7 cellular contexts compared by ENCODE assay signal in the genomic region with DNA sequence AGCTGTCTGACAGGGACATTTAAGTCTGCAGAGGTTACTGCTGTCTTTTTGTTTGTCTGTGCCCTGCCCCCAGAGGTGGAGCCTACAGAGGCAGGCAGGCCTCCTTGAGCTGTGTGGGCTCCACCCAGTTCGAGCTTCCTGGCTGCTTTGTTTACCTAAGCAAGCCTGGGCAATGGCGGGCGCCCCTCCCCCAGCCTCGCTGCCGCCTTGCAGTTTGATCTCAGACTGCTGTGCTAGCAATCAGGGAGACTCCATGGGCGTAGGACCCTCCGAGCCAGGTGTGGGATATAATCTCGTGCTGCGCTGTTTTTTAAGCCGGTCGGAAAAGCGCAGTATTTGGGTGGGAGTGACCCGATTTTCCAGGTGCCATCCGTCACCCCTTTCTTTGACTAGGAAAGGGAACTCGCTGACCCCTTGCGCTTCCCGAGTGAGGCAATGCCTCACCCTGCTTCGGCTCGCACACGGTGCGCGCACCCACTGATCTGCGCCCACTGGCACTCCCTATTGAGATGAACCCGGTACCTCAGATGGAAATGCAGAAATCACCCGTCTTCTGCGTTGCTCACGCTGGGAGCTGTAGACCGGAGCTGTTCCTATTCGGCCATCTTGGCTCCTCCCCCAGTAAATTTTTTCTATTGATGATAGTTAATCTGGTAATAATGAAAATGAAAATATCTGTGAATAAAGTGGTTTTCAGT.
DNase-seq lines count a peak whose midpoint lies in the region; ATAC-seq, FAIRE-seq and TF ChIP-seq lines count a peak whose summit lies in the region.
"Not testable (repeated sequence)": the region's sequence is repeated elsewhere in the genome, so short reads cannot be mapped to it uniquely, and the experiment has no call there.

No MANE protein-coding gene starts in this region.

- not testable (repeated sequence) for H3K27me3 ChIP-seq in Caco-2 (replicated peaks; ENCODE audit: control insufficient read depth, insufficient read depth, low read length); GM23338 (ENCODE audit: insufficient read depth); HUES6 (ENCODE audit: control insufficient read depth, insufficient read depth, low read length); K562 (ENCODE audit: control insufficient read depth in 2 of 2, insufficient read depth in 2 of 2, low read length in 2 of 2); neural progenitor cell

- not testable (repeated sequence) for H3K36me3 Mint-ChIP-seq in Caco-2 (ENCODE audit: insufficient read depth, unreplicated experiment); neural progenitor cell
- peaks cover 16% of the 10 kb centered on the region; the same call in 2 of the 3 replicates for H3K36me3 Mint-ChIP-seq in GM23338 (ENCODE audit: low read depth)

- 3% methylated on average over 24 of the region's 29 CpGs for WGBS in K562 (ENCODE audit: insufficient coverage, low coverage, missing lambda C conversion rate)

- not testable (repeated sequence) for FAIRE-seq in K562 (lab: Jason Lieb, UNC)

- H3K9me3 ChIP-seq in Caco-2; HUES6 (ENCODE audit: control insufficient read depth, insufficient read depth, low read depth, low read length); K562 (replicated peaks; ENCODE audit: control insufficient read depth, insufficient read depth, low read depth, low read length); neural progenitor cell (ENCODE audit: low read depth): not testable (repeated sequence)

- peak overlapping the region; percentile 33 for H3K9ac ChIP-seq in HUES6 (ENCODE audit: low read length)
- H3K9ac ChIP-seq in K562 (ENCODE audit: insufficient read depth in 1 of 2, low read depth in 2 of 2, low read length in 2 of 2), result peak overlapping the region in 1 of 2 experiments; percentile 30; a peak in 2 of 4 replicates
- H3K9ac ChIP-seq in neural progenitor cell, result not testable (repeated sequence)

- ATAC-seq in GM23338, left colon: not testable (repeated sequence)
- ATAC-seq in K562, result peak; percentile 45

- H3K9me2 ChIP-seq in GM23338 (ENCODE audit: insufficient read depth), result not testable (repeated sequence)

- DNase-seq in Caco-2 (peak; percentile 66 to 81), NCI-H748 (lab: John Stamatoyannopoulos, UW; ENCODE audit: unreplicated experiment) (peak; percentile 42), left colon (peak; percentile 16 to 41)
- not testable (repeated sequence) for DNase-seq in GM23338 (ENCODE audit: low spot score); K562 (ENCODE audit: extremely low read depth in 1 of 4, low spot score in 3 of 4); neural progenitor cell (ENCODE audit: low spot score)

- H3K36me3 ChIP-seq in Caco-2 (ENCODE audit: control insufficient read depth, insufficient read depth, low read length); GM23338 (ENCODE audit: insufficient read depth); HUES6 (ENCODE audit: control insufficient read depth, insufficient read depth, low read length); K562 (ENCODE audit: control insufficient read depth, insufficient read depth, low read length); neural progenitor cell: not testable (repeated sequence)

- H3K27ac Mint-ChIP-seq in Caco-2 (ENCODE audit: unreplicated experiment), result peak overlapping the region; percentile 90
- peak overlapping the region; percentile 62; the same call in 1 of the 2 replicates for H3K27ac Mint-ChIP-seq in GM23338
- H3K27ac Mint-ChIP-seq in neural progenitor cell, result peak overlapping the region; percentile 67

- H2AFZ ChIP-seq in GM23338, result peak overlapping the region; percentile 56; the same call in 1 of the 2 replicates
- H2AFZ ChIP-seq in K562 (ENCODE audit: low read depth, low read length), result peak overlapping the region; percentile 96
- H2AFZ ChIP-seq in neural progenitor cell (replicated peaks), result peak overlapping the region; percentile 76

- POLR2A ChIA-PET in Caco-2 (lab: Charles Lee), result not testable (repeated sequence)
- POLR2A ChIA-PET in K562 (lab: Yijun Ruan, JAX), result interaction anchor here (0.7 to 1.0 kb wide), 2 partner anchors 9 to 32 kb away, joined by 3 read pairs; no protein-coding TSS in a partner anchor

- H3K4me3 Mint-ChIP-seq in Caco-2 (ENCODE audit: unreplicated experiment), result peak overlapping the region; percentile 76
- not testable (repeated sequence) for H3K4me3 Mint-ChIP-seq in GM23338, neural progenitor cell

- TF ChIP-seq POLR2A in K562 (conservative IDR thresholded peaks at IDR 0.05), result peak; percentile 55

- H3F3A ChIP-seq in GM23338 (replicated peaks; ENCODE audit: low read depth); neural progenitor cell (ENCODE audit: low read depth): not testable (repeated sequence)

- TF ChIP-seq CTCF in Caco-2 (IDR thresholded peaks at IDR 0.05; ENCODE audit: insufficient read depth in 1 of 2, low read depth in 1 of 2, low read length in 1 of 2, severe bottlenecking in 1 of 2, unreplicated experiment in 1 of 2); GM23338 (conservative IDR thresholded peaks at IDR 0.05; ENCODE audit: low read depth in 2 of 2); K562 (IDR thresholded peaks at IDR 0.05 in 2 of 3, conservative IDR thresholded peaks at IDR 0.05 in 1 of 3; ENCODE audit: insufficient read depth in 2 of 3, low read depth in 1 of 3, low read length in 3 of 3); neural progenitor cell (IDR thresholded peaks at IDR 0.05): not testable (repeated sequence)

- not testable (repeated sequence) for H3K4me1 Mint-ChIP-seq in Caco-2 (ENCODE audit: low read depth, unreplicated experiment); GM23338
- peaks cover 23% of the 10 kb centered on the region for H3K4me1 Mint-ChIP-seq in neural progenitor cell

- in situ Hi-C loops in K562 (cut with MboI), result not testable (repeated sequence)

- H3K27me3 Mint-ChIP-seq in Caco-2 (ENCODE audit: insufficient read depth, unreplicated experiment); GM23338 (ENCODE audit: insufficient read depth, low read depth, poor library complexity); neural progenitor cell (ENCODE audit: insufficient read depth, low read depth): not testable (repeated sequence)

- H3K4me2 ChIP-seq in GM23338 (peak overlapping the region; percentile 65; the same call in 1 of the 2 replicates), K562 (ENCODE audit: insufficient read depth, low read length) (peak overlapping the region; percentile 64)
- H3K4me2 ChIP-seq in neural progenitor cell, result not testable (repeated sequence)

- CTCF ChIA-PET in Caco-2 (lab: Charles Lee); K562 (lab: Yijun Ruan, JAX; ENCODE audit: low intra/inter-chr PET ratio): not testable (repeated sequence)

- H3K9me3 Mint-ChIP-seq in Caco-2 (ENCODE audit: unreplicated experiment), result not testable (repeated sequence)
- H3K9me3 Mint-ChIP-seq in GM23338 (peaks cover 17% of the 10 kb centered on the region; the same call in 2 of the 3 replicates), neural progenitor cell (peaks cover 16% of the 10 kb centered on the region)

- not testable (repeated sequence) for TF ChIP-seq EP300 in K562 (IDR thresholded peaks at IDR 0.05; ENCODE audit: low read length)

- TF ChIP-seq RAD21 in K562 (CRISPR knock-in tag; conservative IDR thresholded peaks at IDR 0.05 in 1 of 2, IDR thresholded peaks at IDR 0.05 in 1 of 2), result not testable (repeated sequence)

- BruUV-seq in Caco-2 (replicated peaks; lab: Mats Ljungman, UMichigan), result not testable (repeated sequence)
- TSS peak; percentile 76 for BruUV-seq in K562 (replicated peaks; lab: Mats Ljungman, UMichigan)

- intact Hi-C loops in Caco-2 (cut with micrococcal nuclease; ENCODE audit: unreplicated experiment); K562 (cut with micrococcal nuclease); left colon (cut with DNase I, micrococcal nuclease): not testable (repeated sequence)

- not testable (repeated sequence) for H3K9me1 ChIP-seq in K562 (ENCODE audit: control insufficient read depth, insufficient read depth, low read length)

- H3K27ac ChIP-seq in GM23338 (ENCODE audit: low read depth), result peak overlapping the region; percentile 9; the same call in 1 of the 2 replicates
- not testable (repeated sequence) for H3K27ac ChIP-seq in HUES6 (ENCODE audit: low read depth, low read length); K562 (ENCODE audit: extremely low read depth, low read depth, low read length); neural progenitor cell

- not testable (repeated sequence) for H3K4me1 ChIP-seq in Caco-2; GM23338 (ENCODE audit: insufficient read depth); HUES6 (ENCODE audit: control insufficient read depth, insufficient read depth, low read length); K562 (replicated peaks in 1 of 2; ENCODE audit: control insufficient read depth in 2 of 2, insufficient read depth in 2 of 2, low read length in 2 of 2)
- peaks cover 14% of the 10 kb centered on the region for H3K4me1 ChIP-seq in neural progenitor cell

- not testable (repeated sequence) for H3K79me2 ChIP-seq in GM23338 (replicated peaks; ENCODE audit: insufficient read depth); K562 (ENCODE audit: control insufficient read depth, insufficient read depth, low read length); neural progenitor cell (ENCODE audit: low read depth)

- H4K20me1 ChIP-seq in GM23338 (replicated peaks; ENCODE audit: insufficient read depth); K562 (replicated peaks; ENCODE audit: control insufficient read depth, insufficient read depth, low read length); neural progenitor cell (ENCODE audit: low read depth): not testable (repeated sequence)

- H3K4me3 ChIP-seq in Caco-2 (ENCODE audit: low read depth, low read length) (peak overlapping the region; percentile 33), GM23338 (peak overlapping the region; percentile 44), HUES6 (ENCODE audit: low read depth, low read length) (peak overlapping the region; percentile 35), K562 (peak overlapping the region; percentile 33)
- not testable (repeated sequence) for H3K4me3 ChIP-seq in neural progenitor cell

TF ChIP-seq in K562, 482 proteins besides CTCF, POLR2A, EP300 and RAD21 (continues in another document):
- TF ChIP-seq L3MBTL2 (IDR thresholded peaks at IDR 0.05) (0 out of 2 replicates have a peak, but pooled peaks have one; percentile 19), POLR2G (IDR thresholded peaks at IDR 0.05; ENCODE audit: low read depth, low read length) (0 out of 2 replicates have a peak, but pooled peaks have one; percentile 30)
